In the genomic region with DNA sequence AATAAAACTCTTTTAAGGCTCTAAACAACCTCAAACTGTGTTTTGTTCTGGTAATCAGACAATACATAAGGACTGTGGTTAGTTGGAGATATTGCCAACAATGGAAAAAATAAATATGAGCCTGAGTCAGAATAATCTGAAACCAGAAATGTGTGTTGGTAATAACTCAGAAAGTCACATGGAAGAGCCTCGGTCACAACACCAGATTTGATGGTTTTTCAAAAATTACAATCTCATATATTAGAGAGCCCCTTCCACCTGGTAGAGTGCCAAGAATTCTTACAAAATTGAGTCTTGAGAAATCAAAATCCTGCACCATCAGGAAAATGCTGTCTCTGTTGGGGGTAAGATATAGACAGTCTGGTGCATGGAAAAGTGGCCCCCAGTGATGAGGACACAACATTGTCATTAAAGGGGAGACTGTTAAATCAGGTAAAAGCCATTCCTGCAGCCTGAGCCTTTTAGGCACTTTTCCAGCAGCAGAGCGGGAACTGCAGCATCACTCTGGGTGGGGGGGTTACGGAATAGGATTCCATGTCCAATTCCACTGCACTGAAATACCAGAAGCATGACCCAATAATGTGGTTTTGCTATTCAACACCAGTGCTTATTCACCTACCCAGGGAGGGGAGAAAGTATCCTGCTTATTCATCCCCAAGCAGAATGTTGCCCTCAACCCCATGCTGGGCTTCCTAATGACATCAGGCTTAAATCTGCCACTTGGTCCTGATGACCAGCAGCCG, we compare ENCODE assay signal across 14 cellular contexts. TPM values are rescaled to one million over a fixed set of nuclear protein-coding genes. Genes with fewer than 3 reads are reported as not detected.
A peak's percentile ranks its signal among the peaks of the same experiment; 100 is the strongest.
DNase-seq lines count a peak whose midpoint lies in the region; FAIRE-seq and TF ChIP-seq lines count a peak whose summit lies in the region.
"Had no signal": no experiment of that assay in that cellular context is flagged by ENCODE, and none has a peak within 500 bp of the region (broad histone marks: within the 10 kb centered on the region; RNA-seq: fewer than 3 reads in every experiment).

No MANE protein-coding gene starts in this region.

- no peak overlapping the region for H3K4me3 Mint-ChIP-seq in activated T-helper 1 cell treated with anti-CD3 and anti-CD28 coated beads, Interleukin-12 subunit alpha, Interleukin-12 subunit beta, Interleukin-2, Interleukin-4 antibody, amounts not matched to agents 30 ng/mL and 10 ng/mL and 1 ng/mL, durations not matched to agents 14 hours and 24 hours and 36 hours
- H3K4me3 Mint-ChIP-seq: CD4-positive, CD25-positive, alpha-beta regulatory T cell; T-helper 1 cell treated with Interleukin-12 subunit alpha and Interleukin-12 subunit beta and Interleukin-4 antibody, amounts not matched to agents 30 μg/mL and 1 μg/mL, for 36 hours had no signal

- no peaks in the 10 kb centered on the region for H3K27me3 Mint-ChIP-seq in activated T-helper 1 cell treated with anti-CD3 and anti-CD28 coated beads, Interleukin-12 subunit alpha, Interleukin-12 subunit beta, Interleukin-2, Interleukin-4 antibody, amounts not matched to agents 30 ng/mL and 10 ng/mL and 1 ng/mL, durations not matched to agents 14 hours and 24 hours and 36 hours (ENCODE audit: insufficient read depth)
- H3K27me3 Mint-ChIP-seq: CD4-positive, CD25-positive, alpha-beta regulatory T cell had no signal

- no peak overlapping the region for H3K27ac Mint-ChIP-seq in activated T-helper 1 cell treated with anti-CD3 and anti-CD28 coated beads, Interleukin-12 subunit alpha, Interleukin-12 subunit beta, Interleukin-2, Interleukin-4 antibody, amounts not matched to agents 30 ng/mL and 10 ng/mL and 1 ng/mL, durations not matched to agents 14 hours and 24 hours and 36 hours
- H3K27ac Mint-ChIP-seq: CD4-positive, CD25-positive, alpha-beta regulatory T cell; T-helper 1 cell treated with Interleukin-12 subunit alpha and Interleukin-12 subunit beta and Interleukin-4 antibody, amounts not matched to agents 30 μg/mL and 1 μg/mL, for 36 hours had no signal

- in situ Hi-C loops in brain microvascular endothelial cell (cut with HindIII; ENCODE audit: low pct_ligation_motif_present, low sequenced_read_pairs) = no loop called here

- H3K4me3 ChIP-seq in brain microvascular endothelial cell (ENCODE audit: low read depth, low read length) = no peak overlapping the region
- H3K4me3 ChIP-seq: cardiac muscle cell had no signal

- H3K36me3 ChIP-seq in brain microvascular endothelial cell (replicated peaks) = no peaks in the 10 kb centered on the region
- H3K36me3 ChIP-seq: cardiac muscle cell had no signal

- H3K27ac ChIP-seq in brain microvascular endothelial cell = peak overlapping the region; percentile 92
- H3K27ac ChIP-seq: cardiac muscle cell had no signal

- FAIRE-seq in HTR-8/SVneo (lab: Jason Lieb, UNC) = peak; percentile 75

- no peaks in the 10 kb centered on the region for H3K36me3 Mint-ChIP-seq in activated T-helper 1 cell treated with anti-CD3 and anti-CD28 coated beads, Interleukin-12 subunit alpha, Interleukin-12 subunit beta, Interleukin-2, Interleukin-4 antibody, amounts not matched to agents 30 ng/mL and 10 ng/mL and 1 ng/mL, durations not matched to agents 14 hours and 24 hours and 36 hours (ENCODE audit: low read depth)
- H3K36me3 Mint-ChIP-seq: CD4-positive, CD25-positive, alpha-beta regulatory T cell had no signal

- peaks cover 3% of the 10 kb centered on the region for H3K9me3 Mint-ChIP-seq in activated T-helper 1 cell treated with anti-CD3 and anti-CD28 coated beads, Interleukin-12 subunit alpha, Interleukin-12 subunit beta, Interleukin-2, Interleukin-4 antibody, amounts not matched to agents 30 ng/mL and 10 ng/mL and 1 ng/mL, durations not matched to agents 14 hours and 24 hours and 36 hours

- no peaks in the 10 kb centered on the region for H3K27me3 ChIP-seq in brain microvascular endothelial cell (replicated peaks)
- H3K27me3 ChIP-seq: cardiac muscle cell had no signal

- peak; percentile 96 for DNase-seq in AG08395 (ENCODE audit: low spot score)
- peak; percentile 70 for DNase-seq in HTR-8/SVneo (ENCODE audit: insufficient read length, low spot score)
- DNase-seq in brain microvascular endothelial cell = peak; percentile 96
- peak; percentile 98 for DNase-seq in kidney glomerular epithelial cell (lab: John Stamatoyannopoulos, UW)
- DNase-seq in NCI-H446 treated with DMSO at 0.1 percent for 48 hours (lab: John Stamatoyannopoulos, UW) = no peak
- DNase-seq in activated T-helper 1 cell treated with anti-CD3 and anti-CD28 coated beads, Interleukin-12 subunit alpha, Interleukin-12 subunit beta, Interleukin-2, Interleukin-4 antibody, amounts not matched to agents 30 ng/mL and 10 ng/mL and 1 ng/mL, durations not matched to agents 14 hours and 24 hours and 36 hours (ENCODE audit: low spot score) = no peak
- DNase-seq in Ammon's horn (ENCODE audit: low spot score) = no peak
- no peak for DNase-seq in ureter (ENCODE audit: low spot score)
- DNase-seq: activated CD8-positive, alpha-beta memory T cell treated with anti-CD3 and anti-CD28 coated beads, Interleukin-2, amount 50 U/mL, for 4 hours; CD4-positive, CD25-positive, alpha-beta regulatory T cell; NCI-H774; stimulated activated naive CD4-positive, alpha-beta T cell had no signal

- H3K4me1 Mint-ChIP-seq in activated T-helper 1 cell treated with anti-CD3 and anti-CD28 coated beads, Interleukin-12 subunit alpha, Interleukin-12 subunit beta, Interleukin-2, Interleukin-4 antibody, amounts not matched to agents 30 ng/mL and 10 ng/mL and 1 ng/mL, durations not matched to agents 14 hours and 24 hours and 36 hours (ENCODE audit: low read depth) = no peaks in the 10 kb centered on the region
- H3K4me1 Mint-ChIP-seq: CD4-positive, CD25-positive, alpha-beta regulatory T cell had no signal

- no peak for TF ChIP-seq CTCF in brain microvascular endothelial cell (IDR thresholded peaks at IDR 0.05; ENCODE audit: low read depth, low read length, missing control alignments)

- intact Hi-C loops in activated T-helper 1 cell treated with anti-CD3 and anti-CD28 coated beads, Interleukin-12 subunit alpha, Interleukin-12 subunit beta, Interleukin-2, Interleukin-4 antibody, amounts not matched to agents 30 ng/mL and 10 ng/mL and 1 ng/mL, durations not matched to agents 14 hours and 24 hours and 36 hours (cut with micrococcal nuclease) = no loop called here

RNA-seq across cellular contexts. Expression of a gene that starts 9.5 kb away (rescaled TPM):
- total RNA-seq in activated T-helper 1 cell treated with anti-CD3 and anti-CD28 coated beads, Interleukin-12 subunit alpha, Interleukin-12 subunit beta, Interleukin-2, Interleukin-4 antibody, amounts not matched to agents 30 ng/mL and 10 ng/mL and 1 ng/mL, durations not matched to agents 14 hours and 24 hours and 36 hours = not detected in 2 replicates
- total RNA-seq in ureter = 12.3 TPM

Comparison
In these comparisons a context has a peak if more than half of its experiments do, and no peak if none do; other contexts are left out.
1. DNase-seq: peak in AG08395 (single experiment), HTR-8/SVneo (single experiment), brain microvascular endothelial cell (single experiment) and kidney glomerular epithelial cell (single experiment); none in NCI-H446 treated with DMSO at 0.1 percent for 48 hours (single experiment), activated T-helper 1 cell treated with anti-CD3 and anti-CD28 coated beads, Interleukin-12 subunit alpha, Interleukin-12 subunit beta, Interleukin-2, Interleukin-4 antibody, amounts not matched to agents 30 ng/mL and 10 ng/mL and 1 ng/mL, durations not matched to agents 14 hours and 24 hours and 36 hours (single experiment), Ammon's horn (single experiment) and ureter (single experiment).
2. RNA of a gene that starts 9.5 kb away (total RNA-seq): 12.3 TPM in ureter (single experiment); not detected in activated T-helper 1 cell treated with anti-CD3 and anti-CD28 coated beads, Interleukin-12 subunit alpha, Interleukin-12 subunit beta, Interleukin-2, Interleukin-4 antibody, amounts not matched to agents 30 ng/mL and 10 ng/mL and 1 ng/mL, durations not matched to agents 14 hours and 24 hours and 36 hours; every median in the first group is over 10 times any median in the second.